In genomic region chr19:15897738-15898276, GRCh38 we compare ENCODE assay signal across 22 cellular contexts. TPM values are rescaled to one million over a fixed set of nuclear protein-coding genes. Genes with fewer than 3 reads are reported as not detected.
DNase-seq lines count a peak whose midpoint lies in the region; ATAC-seq and TF ChIP-seq lines count a peak whose summit lies in the region.
"Had no signal": no experiment of that assay in that cellular context is flagged by ENCODE, and none has a peak within 500 bp of the region (broad histone marks: within the 10 kb centered on the region; RNA-seq: fewer than 3 reads in every experiment).

TSS of gene CYP4F2 (minus strand) at chr19:15898074. CDS start at chr19:15897611, 463 bp downstream.

- H3K27me3 ChIP-seq in HCT116 (ENCODE audit: insufficient read depth, low read length) = no peaks in the 10 kb centered on the region
- H3K27me3 ChIP-seq in colonic mucosa = no peaks in the 10 kb centered on the region

- TF ChIP-seq POLR2A in HCT116 (IDR thresholded peaks at IDR 0.05; ENCODE audit: borderline replicate concordance, extremely low read depth, insufficient read depth, insufficient read length) = no peak

- H3K9me3 ChIP-seq in HCT116 (ENCODE audit: control insufficient read depth in 1 of 2, insufficient read depth in 1 of 2, low read depth in 1 of 2, low read length in 2 of 2) = no peaks in the 10 kb centered on the region
- no peaks in the 10 kb centered on the region for H3K9me3 ChIP-seq in colonic mucosa
- no peaks in the 10 kb centered on the region for H3K9me3 ChIP-seq in mucosa of descending colon
- H3K9me3 ChIP-seq: SJSA1 had no signal

- in situ Hi-C loops in G401 (cut with HindIII; ENCODE audit: low sequenced_read_pairs) = no loop called here

- no peak within 1 kb of the TSS for H3K9ac ChIP-seq in HCT116 (ENCODE audit: low read length)
- H3K9ac ChIP-seq in colonic mucosa (ENCODE audit: low read depth in 2 of 2, low read length in 2 of 2) = no peak within 1 kb of the TSS

- TF ChIP-seq CTCF in HCT116 (IDR thresholded peaks at IDR 0.05 in 2 of 3, conservative IDR thresholded peaks at IDR 0.05 in 1 of 3; ENCODE audit: borderline replicate concordance in 1 of 3, insufficient read depth in 1 of 3, low read depth in 2 of 3, low read length in 2 of 3) (no peak), colonic mucosa (IDR thresholded peaks at IDR 0.05) (no peak), mucosa of descending colon (IDR thresholded peaks at IDR 0.05) (no peak)

- 0 out of 4 replicates have a peak, but pooled peaks cover 0 to 4% of the 10 kb centered on the region in 2 experiments for H3K4me1 ChIP-seq in HCT116 (ENCODE audit: control insufficient read depth in 1 of 2, insufficient read depth in 2 of 2, low read length in 2 of 2)
- H3K4me1 ChIP-seq in colonic mucosa = no peaks in the 10 kb centered on the region
- H3K4me1 ChIP-seq in mucosa of descending colon (ENCODE audit: low read depth) = peaks cover 8% of the 10 kb centered on the region
- H3K4me1 ChIP-seq: SJSA1 had no signal

- H3K27ac ChIP-seq in HCT116 (ENCODE audit: low read depth, low read length) (no peak within 1 kb of the TSS), colonic mucosa (no peak within 1 kb of the TSS)
- H3K27ac ChIP-seq: SJSA1 had no signal

- H3K9me2 ChIP-seq in HCT116 (ENCODE audit: insufficient read depth) = no peaks in the 10 kb centered on the region

- peak; percentile 42; the same call in 1 of the 2 replicates for ATAC-seq in HCT116
- ATAC-seq in mucosa of descending colon = peak; percentile 56
- ATAC-seq in HG03095 (IDR thresholded peaks at IDR 0.05; ENCODE audit: unreplicated experiment) = no peak
- ATAC-seq in GM18861 (IDR thresholded peaks at IDR 0.05; ENCODE audit: unreplicated experiment) = no peak
- ATAC-seq: GM23338 had no signal

- no peaks in the 10 kb centered on the region for H4K20me1 ChIP-seq in HCT116 (ENCODE audit: insufficient read depth)

- CTCF ChIA-PET in HCT116 (lab: Charles Lee) = no interaction called here

- H3K4me3 ChIP-seq in HCT116 (replicated peaks in 1 of 2; ENCODE audit: low read depth in 1 of 2, low read length in 2 of 2) = no peak within 1 kb of the TSS
- H3K4me3 ChIP-seq in colonic mucosa = no peak within 1 kb of the TSS
- H3K4me3 ChIP-seq in mucosa of descending colon = no peak within 1 kb of the TSS
- H3K4me3 ChIP-seq: GM23338, SJSA1 had no signal

- no peak within 1 kb of the TSS for H3K4me2 ChIP-seq in HCT116 (ENCODE audit: low read length)
- H3K4me2 ChIP-seq: GM23338 had no signal

- H3K79me2 ChIP-seq in HCT116 (ENCODE audit: insufficient read depth, low read length) = no peaks in the 10 kb centered on the region

- RAD21 ChIA-PET in HCT116 (lab: Charles Lee; ENCODE audit: low non-redundant PET in 1 of 2, low total read pairs in 2 of 2, uncharacterized antibody in 2 of 2, unreplicated experiment in 2 of 2) = no interaction called here

- POLR2A ChIA-PET in HCT116 (lab: Charles Lee) = no interaction called here

- intact Hi-C loops in HCT116 (cut with micrococcal nuclease) (no loop called here), colonic mucosa (cut with DNase I) (no loop called here), mucosa of descending colon (cut with DNase I, micrococcal nuclease) (no loop called here)

- H2AFZ ChIP-seq in HCT116 (ENCODE audit: low read depth, low read length, poor library complexity, severe bottlenecking) = no peak within 1 kb of the TSS
- H2AFZ ChIP-seq: GM23338 had no signal

- DNase-seq in G401 (ENCODE audit: low spot score) (peak; percentile 26), HCT116 (ENCODE audit: low read depth, low spot score) (no peak), colonic mucosa (peak; percentile 29), mucosa of descending colon (peak in 2 of 3 donors; percentile 33 to 54), T-helper 2 cell (no peak), kidney tubule cell (ENCODE audit: low spot score) (no peak)
- DNase-seq: ACHN, DMS153, HCEC 1CT, KBM-7, MV-4-11, NCI-H187, NCI-H2107, NCI-H226, NCI-H524, NCI-H82, SW 1271 had no signal

- TF ChIP-seq RAD21 in HCT116 (IDR thresholded peaks at IDR 0.05; ENCODE audit: low read depth) = no peak

- H3K36me3 ChIP-seq in HCT116 (ENCODE audit: control insufficient read depth in 1 of 2, insufficient read depth in 2 of 2, low read length in 2 of 2) (no peaks in the 10 kb centered on the region), colonic mucosa (no peaks in the 10 kb centered on the region), mucosa of descending colon (ENCODE audit: low read depth) (no peaks in the 10 kb centered on the region)
- H3K36me3 ChIP-seq: SJSA1 had no signal

- BruUV-seq in HCT116 (replicated peaks; lab: Mats Ljungman, UMichigan) = no TSS peak

TF ChIP-seq in HCT116, 20 proteins besides CTCF, POLR2A, EP300 and RAD21:
- TF ChIP-seq SIN3A (IDR thresholded peaks at IDR 0.05; ENCODE audit: low read depth) (no peak), ZBTB33 (IDR thresholded peaks at IDR 0.05; ENCODE audit: extremely low read depth, insufficient replicate concordance, low read length) (no peak), REST (IDR thresholded peaks at IDR 0.05; ENCODE audit: low read depth) (no peak), ATF3 (IDR thresholded peaks at IDR 0.05) (no peak), EZH2phosphoT487 (IDR thresholded peaks at IDR 0.05; ENCODE audit: borderline replicate concordance) (no peak), EGR1 (IDR thresholded peaks at IDR 0.05; ENCODE audit: low read depth) (no peak), ZNF274 (IDR thresholded peaks at IDR 0.05; ENCODE audit: low read depth, low read length) (no peak), YY1 (IDR thresholded peaks at IDR 0.05; ENCODE audit: extremely low read depth, insufficient replicate concordance, low read depth, low read length) (no peak), SP1 (IDR thresholded peaks at IDR 0.05; ENCODE audit: low read depth) (no peak), JUND (IDR thresholded peaks at IDR 0.05) (no peak), TCF7L2 (IDR thresholded peaks at IDR 0.05; ENCODE audit: borderline replicate concordance, extremely low read depth, insufficient read depth, insufficient read length) (no peak), ELF1 (IDR thresholded peaks at IDR 0.05; ENCODE audit: borderline replicate concordance, low read depth) (no peak), SRF (IDR thresholded peaks at IDR 0.05; ENCODE audit: low read depth) (no peak), ZFX (IDR thresholded peaks at IDR 0.05) (no peak)

RNA-seq across cellular contexts. Expression of gene CYP4F2, which starts in this region (rescaled TPM):
- 2.3 and 6.3 TPM in 2 replicates for total RNA-seq in G401 (2014; rRNA removed; shearing (Covaris generic))
- total RNA-seq in HCT116 (2021; ENCODE audit: unreplicated experiment) (1.1 TPM), colonic mucosa (1 to 10 TPM; 3.9 to 7.0 TPM), mucosa of descending colon (1 to 10 TPM; 1.6 to 9.1 (median 8.6) TPM)
- polyA plus RNA-seq in HCT116 (2012) = 1.4 and 1.5 TPM in 2 replicates
- total RNA-seq: GM23338, SJSA1 had no signal
- polyA plus RNA-seq: CD14-positive monocyte, GM23338 had no signal

Comparison
In these comparisons a context has a peak if more than half of its experiments do, and no peak if none do; other contexts are left out.
1. DNase-seq: peak in G401 (single experiment), colonic mucosa (single experiment) and mucosa of descending colon (2 of 3); none in HCT116 (single experiment), T-helper 2 cell (0 of 5) and kidney tubule cell (single experiment).
2. ATAC-seq: peak in HCT116 (single experiment) and mucosa of descending colon (single experiment); none in HG03095 (single experiment) and GM18861 (single experiment).